26 cellular contexts compared by ENCODE assay signal in the genomic region with DNA sequence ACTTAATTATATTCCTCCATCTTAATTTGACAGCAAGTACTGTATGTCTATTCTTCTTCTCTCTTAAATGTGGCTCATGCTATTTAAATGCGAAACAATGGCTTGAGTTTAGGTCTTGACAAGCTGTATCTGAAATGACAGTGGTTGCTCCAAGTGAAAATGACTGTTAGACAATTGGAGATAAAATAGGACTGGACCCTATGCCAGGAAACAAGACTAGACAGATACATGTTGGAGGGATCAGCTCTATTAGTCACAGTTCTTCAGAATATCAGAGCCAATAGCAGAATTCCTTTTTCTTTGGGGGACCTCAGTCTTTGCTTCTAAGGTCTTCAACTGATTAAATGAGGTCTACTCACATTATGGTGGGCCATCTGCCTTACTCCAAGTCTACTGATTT.
"Had no signal": no experiment of that assay in that cellular context is flagged by ENCODE, and none has a peak within 500 bp of the region (broad histone marks: within the 10 kb centered on the region; RNA-seq: fewer than 3 reads in every experiment).

No MANE protein-coding gene starts in this region.

- H3K9me3 ChIP-seq: colonic mucosa, esophagus squamous epithelium, lower lobe of right lung, prostate gland, sigmoid colon, suprapubic skin, transverse colon, vagina had no signal

- FAIRE-seq: frontal cortex had no signal

- ATAC-seq: left ventricle myocardium superior; lower lobe of right lung; naive thymus-derived CD4-positive, alpha-beta T cell; right cardiac atrium; stimulated activated memory B cell treated with anti-CD40 and anti-IgM and Interleukin-4, amounts not matched to agents 10 μg/mL and 1 μg/mL and 100 μg/mL, for 72 hours; stimulated activated naive CD8-positive, alpha-beta T cell treated with anti-CD3 and anti-CD28 coated beads, Interleukin-15, Interleukin-2, amounts not matched to agents 100 U/mL and 50 U/mL, for 24 hours had no signal

- H3K27me3 Mint-ChIP-seq: central memory CD8-positive, alpha-beta T cell; memory B cell; stimulated activated memory B cell treated with anti-CD40 and anti-IgM and Interleukin-4, amounts not matched to agents 10 μg/mL and 1 μg/mL and 100 μg/mL, for 72 hours had no signal

- H3K4me1 ChIP-seq: sigmoid colon, vagina had no signal

- H3K9me3 Mint-ChIP-seq: central memory CD8-positive, alpha-beta T cell; dendritic cell treated with granulocyte-macrophage colony-stimulating factor and Interleukin-4, amounts not matched to agents 40 ng/mL and 50 ng/mL, for 4 days; endodermal cell; memory B cell; nephron; stimulated activated memory B cell treated with anti-CD40 and anti-IgM and Interleukin-4, amounts not matched to agents 10 μg/mL and 1 μg/mL and 100 μg/mL, for 72 hours had no signal

- H3K36me3 Mint-ChIP-seq: memory B cell; naive thymus-derived CD4-positive, alpha-beta T cell; stimulated activated memory B cell treated with anti-CD40 and anti-IgM and Interleukin-4, amounts not matched to agents 10 μg/mL and 1 μg/mL and 100 μg/mL, for 72 hours had no signal

- H3K27ac Mint-ChIP-seq: dendritic cell treated with granulocyte-macrophage colony-stimulating factor and Interleukin-4, amounts not matched to agents 40 ng/mL and 50 ng/mL, for 4 days; endodermal cell; memory B cell; naive thymus-derived CD4-positive, alpha-beta T cell; stimulated activated memory B cell treated with anti-CD40 and anti-IgM and Interleukin-4, amounts not matched to agents 10 μg/mL and 1 μg/mL and 100 μg/mL, for 72 hours had no signal

- H3K4me3 Mint-ChIP-seq: central memory CD8-positive, alpha-beta T cell; dendritic cell treated with granulocyte-macrophage colony-stimulating factor and Interleukin-4, amounts not matched to agents 40 ng/mL and 50 ng/mL, for 4 days; endodermal cell; memory B cell; naive thymus-derived CD4-positive, alpha-beta T cell; nephron; stimulated activated memory B cell treated with anti-CD40 and anti-IgM and Interleukin-4, amounts not matched to agents 10 μg/mL and 1 μg/mL and 100 μg/mL, for 72 hours had no signal

- H3K27me3 ChIP-seq: colonic mucosa, esophagus squamous epithelium, sigmoid colon, suprapubic skin, transverse colon, vagina had no signal

- H3K27ac ChIP-seq: colonic mucosa, lower lobe of right lung, prostate gland, sigmoid colon, suprapubic skin, transverse colon, vagina had no signal

- H3K36me3 ChIP-seq: colonic mucosa, esophagus squamous epithelium, lower lobe of right lung, prostate gland, sigmoid colon, suprapubic skin, transverse colon, vagina had no signal

- DNase-seq: colonic mucosa; effector CD8-positive, alpha-beta T cell; endodermal cell; esophagus squamous epithelium; head of caudate nucleus; kidney glomerular epithelial cell; left ventricle myocardium superior; lower lobe of right lung; midbrain; naive thymus-derived CD4-positive, alpha-beta T cell; nucleus accumbens; right cardiac atrium; sigmoid colon; stimulated activated CD4-positive, alpha-beta T cell treated with anti-CD3 and anti-CD28 coated beads, Interleukin-2, amount 100 ng/mL, for 24 hours; stimulated activated CD4-positive, alpha-beta T cell treated with anti-CD3 and anti-CD28 coated beads, Interleukin-4, amount 100 ng/mL, for 4 hours; stimulated activated naive CD8-positive, alpha-beta T cell treated with anti-CD3 and anti-CD28 coated beads, Interleukin-15, Interleukin-2, amounts not matched to agents 100 U/mL and 50 U/mL, for 24 hours; transverse colon had no signal

- H3K4me1 Mint-ChIP-seq: central memory CD8-positive, alpha-beta T cell; memory B cell; naive thymus-derived CD4-positive, alpha-beta T cell; stimulated activated memory B cell treated with anti-CD40 and anti-IgM and Interleukin-4, amounts not matched to agents 10 μg/mL and 1 μg/mL and 100 μg/mL, for 72 hours had no signal

- H3K4me3 ChIP-seq: colonic mucosa, esophagus squamous epithelium, lower lobe of right lung, prostate gland, sigmoid colon, suprapubic skin, transverse colon, vagina had no signal
